11 cellular contexts compared by ENCODE assay signal in genomic region chr9:125749951-125750655, GRCh38. TPM values are rescaled to one million over a fixed set of nuclear protein-coding genes. Genes with fewer than 3 reads are reported as not detected.
DNase-seq lines count a peak whose midpoint lies in the region; ATAC-seq and TF ChIP-seq lines count a peak whose summit lies in the region.
"Had no signal": no experiment of that assay in that cellular context is flagged by ENCODE, and none has a peak within 500 bp of the region (broad histone marks: within the 10 kb centered on the region; RNA-seq: fewer than 3 reads in every experiment).

No MANE protein-coding gene starts in this region.

- H3K9me3 ChIP-seq in colonic mucosa = no peaks in the 10 kb centered on the region
- H3K9me3 ChIP-seq: thoracic aorta had no signal

- intact Hi-C loops in colonic mucosa (cut with DNase I) (no loop called here), natural killer cell (cut with micrococcal nuclease) (loop anchor here (5.0 kb wide), 1 partner anchor 43 kb away; the partner anchor contains the start of gene MAPKAP1)

- H3K9me3 Mint-ChIP-seq in natural killer cell = no peaks in the 10 kb centered on the region

- H3K27ac ChIP-seq in colonic mucosa = peak overlapping the region; percentile 11
- H3K27ac ChIP-seq: thoracic aorta had no signal

- ATAC-seq in natural killer cell = no peak
- no peak for ATAC-seq in GM19397 (IDR thresholded peaks at IDR 0.05; ENCODE audit: unreplicated experiment)
- ATAC-seq: activated CD8-positive, alpha-beta T cell treated with anti-CD3 and anti-CD28 coated beads, Interleukin-2, amount 10 ng/mL, durations not matched to agents 7 days and 5 days had no signal

- H3K27me3 Mint-ChIP-seq in natural killer cell (ENCODE audit: low read depth in 2 of 2) = no peaks in the 10 kb centered on the region

- in situ Hi-C loops in GM13977 (cut with MboI; ENCODE audit: low pct_unique_long_range_greater_than_20kb, low sequenced_read_pairs, unreplicated experiment) = no loop called here

- peaks cover 3% of the 10 kb centered on the region for H3K4me1 ChIP-seq in colonic mucosa

- no peaks in the 10 kb centered on the region for H3K36me3 Mint-ChIP-seq in natural killer cell

- H3K36me3 ChIP-seq in colonic mucosa = no peaks in the 10 kb centered on the region
- H3K36me3 ChIP-seq: thoracic aorta had no signal

- H3K4me3 ChIP-seq in colonic mucosa = no peak overlapping the region
- H3K4me3 ChIP-seq: thoracic aorta had no signal

- TF ChIP-seq CTCF in colonic mucosa (IDR thresholded peaks at IDR 0.05) (no peak), natural killer cell (IDR thresholded peaks at IDR 0.05) (no peak), GM13977 (IDR thresholded peaks at IDR 0.05; ENCODE audit: extremely low read depth, insufficient read depth, missing control alignments) (no peak)

- no peak overlapping the region for H3K9ac ChIP-seq in colonic mucosa (ENCODE audit: low read depth in 2 of 2, low read length in 2 of 2)

- peak overlapping the region in 1 of 2 donors; percentile 12 for H3K27ac Mint-ChIP-seq in natural killer cell
- H3K27ac Mint-ChIP-seq: activated CD8-positive, alpha-beta T cell treated with anti-CD3 and anti-CD28 coated beads, Interleukin-2, amount 10 ng/mL, durations not matched to agents 7 days and 5 days had no signal

- DNase-seq in DMS53 treated with DMSO at 0.1 percent for 48 hours (lab: John Stamatoyannopoulos, UW; ENCODE audit: unreplicated experiment) = peak; percentile 15
- peak; percentile 38 for DNase-seq in M059J (ENCODE audit: low read depth)
- no peak for DNase-seq in colonic mucosa
- DNase-seq in natural killer cell = no peak
- no peak for DNase-seq in T-helper 1 cell
- no peak for DNase-seq in hypothalamus (lab: John Stamatoyannopoulos, UW)
- DNase-seq in GM13977 (ENCODE audit: low spot score) = no peak
- DNase-seq: activated CD8-positive, alpha-beta T cell treated with anti-CD3 and anti-CD28 coated beads, Interleukin-2, amount 10 ng/mL, durations not matched to agents 7 days and 5 days; NCI-H226 had no signal

- peak overlapping the region; percentile 92 for H3K4me3 Mint-ChIP-seq in natural killer cell

- peaks cover 32 to 41% of the 10 kb centered on the region in 2 donors for H3K4me1 Mint-ChIP-seq in natural killer cell

- H3K27me3 ChIP-seq in colonic mucosa = no peaks in the 10 kb centered on the region

RNA-seq across cellular contexts. Expression of gene PBX3, which starts 2.9 kb away (rescaled TPM):
- 53.0 and 71.5 TPM in 2 replicates for total RNA-seq in M059J (2014; rRNA removed; shearing (Covaris generic))
- 10 to 100 TPM; 15.1 to 21.1 TPM for total RNA-seq in colonic mucosa
- total RNA-seq in natural killer cell = 10 to 100 TPM; 42.1 to 46.9 (median 44.6) TPM

RNA-seq across cellular contexts. Expression of gene MAPKAP1, which starts 43.1 kb away (rescaled TPM):
- 80.6 and 107 TPM in 2 replicates for total RNA-seq in M059J (2014; rRNA removed; shearing (Covaris generic))
- total RNA-seq in colonic mucosa = 10 to 100 TPM; 54.9 to 70.1 TPM
- total RNA-seq in natural killer cell = 10 to 100 TPM; 51.1 to 73.0 (median 58.8) TPM

Comparison
In these comparisons a context has a peak if more than half of its experiments do, and no peak if none do; other contexts are left out.
1. DNase-seq: peak in DMS53 treated with DMSO at 0.1 percent for 48 hours (single experiment) and M059J (single experiment); none in colonic mucosa (single experiment), natural killer cell (single experiment), T-helper 1 cell (0 of 5), hypothalamus (0 of 51) and GM13977 (single experiment).